ENCODE assay signal across 9 cellular contexts in the genomic region with DNA sequence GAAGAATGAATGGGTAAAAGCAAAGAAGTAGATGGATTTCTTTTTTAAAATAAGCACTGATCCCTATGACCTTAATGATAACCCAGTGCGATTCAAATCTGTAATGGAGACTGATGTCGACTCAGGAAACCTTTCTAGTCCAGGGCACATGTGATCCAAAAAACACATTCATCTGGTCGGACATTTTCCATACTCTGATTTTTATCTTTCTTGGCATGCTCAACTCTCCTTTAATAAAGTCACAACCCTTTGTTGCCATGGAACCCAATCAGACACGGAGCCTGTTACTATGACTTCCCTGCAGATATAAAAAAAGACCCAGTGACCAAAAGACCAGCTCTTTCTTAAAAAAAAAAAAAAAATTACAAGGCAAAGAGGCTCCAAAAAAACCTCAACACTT. TPM values are rescaled to one million over a fixed set of nuclear protein-coding genes. Genes with fewer than 3 reads are reported as not detected.
DNase-seq lines count a peak whose midpoint lies in the region; ATAC-seq, FAIRE-seq and TF ChIP-seq lines count a peak whose summit lies in the region.
"Had no signal": no experiment of that assay in that cellular context is flagged by ENCODE, and none has a peak within 500 bp of the region (broad histone marks: within the 10 kb centered on the region; RNA-seq: fewer than 3 reads in every experiment).

No MANE protein-coding gene starts in this region.

- H3K4me3 ChIP-seq in bronchial epithelial cell (ENCODE audit: low read depth, low read length): no peak overlapping the region
- no peak overlapping the region for H3K4me3 ChIP-seq in HAP-1

- peaks cover 16% of the 10 kb centered on the region for H3K4me1 Mint-ChIP-seq in CD4-positive, alpha-beta T cell (ENCODE audit: low read depth)

- H3K36me3 ChIP-seq in bronchial epithelial cell (ENCODE audit: control insufficient read depth, insufficient read depth, low read length) (no peaks in the 10 kb centered on the region), HAP-1 (replicated peaks) (no peaks in the 10 kb centered on the region)

- no peak for ATAC-seq in CD4-positive, alpha-beta T cell (ENCODE audit: poor library complexity)
- no peak for ATAC-seq in GM18517 (IDR thresholded peaks at IDR 0.05; ENCODE audit: unreplicated experiment)
- ATAC-seq in HG02623 (IDR thresholded peaks at IDR 0.05; ENCODE audit: unreplicated experiment): no peak

- H3K9me3 Mint-ChIP-seq in CD4-positive, alpha-beta T cell: no peaks in the 10 kb centered on the region

- no peak for DNase-seq in CD4-positive, alpha-beta T cell
- DNase-seq in LHCN-M2 (ENCODE audit: low read depth) (peak; percentile 5), bronchial epithelial cell (ENCODE audit: low read depth) (peak; percentile 61), myocyte (ENCODE audit: low read depth) (peak; percentile 11), HAP-1 (ENCODE audit: low spot score in 2 of 2) (no peak), DMS79 treated with DMSO at 0.1 percent for 48 hours (lab: John Stamatoyannopoulos, UW) (no peak)
- DNase-seq: stimulated activated CD4-positive, alpha-beta T cell treated with anti-CD3 and anti-CD28 coated beads, Interleukin-1b, Interleukin-23, amount 100 ng/mL, for 48 hours had no signal

- no peaks in the 10 kb centered on the region for H3K36me3 Mint-ChIP-seq in CD4-positive, alpha-beta T cell (ENCODE audit: low read depth)

- H3K27ac Mint-ChIP-seq in CD4-positive, alpha-beta T cell: no peak overlapping the region

- H3K27ac ChIP-seq in CD4-positive, alpha-beta T cell (ENCODE audit: low read depth, low read length): no peak overlapping the region

- CTCF ChIA-PET in CD4-positive, alpha-beta T cell (lab: Charles Lee): no interaction called here

- peaks cover 4% of the 10 kb centered on the region for H3K27me3 Mint-ChIP-seq in CD4-positive, alpha-beta T cell

- H3K9me3 ChIP-seq in CD4-positive, alpha-beta T cell (ENCODE audit: control insufficient read depth, low read length): no peaks in the 10 kb centered on the region
- H3K9me3 ChIP-seq in HAP-1: no peaks in the 10 kb centered on the region

- intact Hi-C loops in CD4-positive, alpha-beta T cell (cut with DNase I, micrococcal nuclease): no loop called here

- in situ Hi-C loops in HAP-1 (cut with MboI; ENCODE audit: low sequenced_read_pairs): no loop called here

- peak overlapping the region; percentile 66 for H3K4me3 Mint-ChIP-seq in CD4-positive, alpha-beta T cell

- no peak for FAIRE-seq in bronchial epithelial cell (lab: Jason Lieb, UNC)

- no peaks in the 10 kb centered on the region for H3K27me3 ChIP-seq in CD4-positive, alpha-beta T cell (ENCODE audit: control insufficient read depth, insufficient read depth, low read length)
- H3K27me3 ChIP-seq in bronchial epithelial cell (ENCODE audit: control insufficient read depth, insufficient read depth, low read length) (no peaks in the 10 kb centered on the region), HAP-1 (ENCODE audit: low read depth) (no peaks in the 10 kb centered on the region)

- peaks cover 10% of the 10 kb centered on the region; the same call in 1 of the 2 replicates for H3K4me1 ChIP-seq in HAP-1

- TF ChIP-seq CTCF in CD4-positive, alpha-beta T cell (IDR thresholded peaks at IDR 0.05): no peak
- no peak for TF ChIP-seq CTCF in bronchial epithelial cell (IDR thresholded peaks at IDR 0.05; ENCODE audit: insufficient read depth, low read length, severe bottlenecking)

- POLR2A ChIA-PET in CD4-positive, alpha-beta T cell (lab: Charles Lee): no interaction called here

RNA-seq across cellular contexts. Expression of a gene that starts 27.9 kb away (rescaled TPM):
- total RNA-seq in CD4-positive, alpha-beta T cell: 1 to 10 TPM in 1 of 2 experiments, under 1 TPM in 1; 0.78 to 1.3 TPM
- 5.1 and 7.2 TPM in 2 replicates for total RNA-seq in LHCN-M2 (2014; rRNA removed)
- 0.01 TPM for polyA plus RNA-seq in LHCN-M2 (2012)
- 5.8 and 8.8 TPM in 2 replicates for total RNA-seq in bronchial epithelial cell
- 6.0 and 10.5 TPM in 2 replicates for total RNA-seq in myocyte
- polyA plus RNA-seq in myocyte (2012): 1.3 TPM

Comparison
In these comparisons a context has a peak if more than half of its experiments do, and no peak if none do; other contexts are left out.
1. DNase-seq: peak in LHCN-M2 (single experiment), bronchial epithelial cell (single experiment) and myocyte (single experiment); none in CD4-positive, alpha-beta T cell (0 of 10), HAP-1 (0 of 2) and DMS79 treated with DMSO at 0.1 percent for 48 hours (single experiment).